8 cellular contexts compared by ENCODE assay signal in the genomic region with DNA sequence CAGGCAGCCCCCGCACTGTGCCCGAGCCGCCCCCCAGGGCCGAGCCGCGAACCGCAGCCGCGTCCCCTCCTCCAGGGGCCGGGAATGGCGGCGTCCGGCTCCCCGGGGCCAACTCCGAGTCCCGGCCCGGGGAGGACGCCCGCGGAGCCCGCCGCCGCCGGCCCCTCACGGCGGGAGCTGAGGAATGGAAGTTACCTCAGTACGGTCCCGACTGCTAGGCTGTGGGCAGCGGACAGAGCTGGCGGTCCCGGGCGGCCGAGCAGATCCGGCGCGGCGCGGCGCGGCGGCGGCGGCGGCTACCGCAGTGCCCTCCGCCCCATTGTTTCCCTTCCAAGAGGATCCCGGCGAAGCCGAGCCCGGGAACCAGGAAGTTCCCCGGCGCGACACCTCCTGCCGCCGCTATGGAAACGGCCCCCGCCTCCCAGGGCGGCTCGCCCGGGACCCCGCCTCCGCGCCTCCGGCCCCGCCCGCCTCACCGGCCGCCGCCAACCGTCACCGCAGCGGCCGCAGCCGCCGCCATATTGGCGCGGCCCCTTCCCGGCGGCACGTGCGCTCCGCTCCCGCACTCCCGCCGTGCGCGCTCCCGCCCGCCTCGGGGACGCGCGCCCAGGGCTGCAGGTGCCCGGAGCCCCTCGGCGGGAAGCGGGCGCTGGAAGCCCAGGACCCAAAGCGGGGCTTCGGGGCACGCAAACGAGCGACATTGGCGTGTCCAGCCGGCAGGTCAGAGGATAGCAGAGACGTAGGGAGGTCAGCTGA. TPM values are rescaled to one million over a fixed set of nuclear protein-coding genes. Genes with fewer than 3 reads are reported as not detected.
DNase-seq lines count a peak whose midpoint lies in the region; ATAC-seq and TF ChIP-seq lines count a peak whose summit lies in the region.

A gene (minus strand): TSS at position 403 of the 756 bp plus-strand sequence. CDS start 14,016 bp downstream, outside the sequence.

- peak; percentile 68 for ATAC-seq in GM19023 (IDR thresholded peaks at IDR 0.05; ENCODE audit: unreplicated experiment)
- peak; percentile 58 for ATAC-seq in HG03354 (IDR thresholded peaks at IDR 0.05; ENCODE audit: poor library complexity, severe bottlenecking, unreplicated experiment)

- no peaks in the 10 kb centered on the region for H3K27me3 ChIP-seq in BE2C

- H3K4me3 ChIP-seq in BE2C (ENCODE audit: low read depth, low read length): peak within 1 kb of the TSS; percentile 89

- TF ChIP-seq CTCF in BE2C (IDR thresholded peaks at IDR 0.05; ENCODE audit: low read depth, low read length): no peak

- H3K4me1 ChIP-seq in BE2C: no peaks in the 10 kb centered on the region

- in situ Hi-C loops in endometrial microvascular endothelial cells (cut with HindIII; ENCODE audit: inconsistent ontology term, low pct_unique_long_range_greater_than_20kb, low sequenced_read_pairs): no loop called here

- H3K36me3 ChIP-seq in BE2C: no peaks in the 10 kb centered on the region; the same call in 1 of the 2 replicates

- H3K9me3 ChIP-seq in BE2C: no peaks in the 10 kb centered on the region

- DNase-seq in BE2C (peak; percentile 88), NCI-H748 treated with DMSO at 0.1 percent for 48 hours (lab: John Stamatoyannopoulos, UW) (peak; percentile 49), mesenteric fat pad (ENCODE audit: low spot score) (peak; percentile 97)
- DNase-seq in activated CD8-positive, alpha-beta memory T cell treated with anti-CD3 and anti-CD28 coated beads, Interleukin-2, amount 50 U/mL, for 4 hours: peak; percentile 63
- peak; percentile 19 for DNase-seq in stimulated activated CD8-positive, alpha-beta memory T cell treated with anti-CD3 and anti-CD28 coated beads, Interleukin-15, amount 100 ng/mL, for 24 hours (ENCODE audit: low read depth)

RNA-seq across cellular contexts. Expression of the gene that starts here (rescaled TPM):
- polyA plus RNA-seq in BE2C (2012; ENCODE audit: insufficient read depth, insufficient read length, low read depth): 6.4 TPM
- total RNA-seq in endometrial microvascular endothelial cells (ENCODE audit: inconsistent ontology term) (14.7 TPM), mesenteric fat pad (18.6 TPM)

Comparison
In these comparisons a context has a peak if more than half of its experiments do, and no peak if none do; other contexts are left out.
1. Peak in every context shown above with its lines: DNase-seq, ATAC-seq and H3K4me3 ChIP-seq.
2. DNase-seq: peak in every context shown above with its lines; median percentile 97 in mesenteric fat pad; 88 in BE2C; 63 in activated CD8-positive, alpha-beta memory T cell treated with anti-CD3 and anti-CD28 coated beads, Interleukin-2, amount 50 U/mL, for 4 hours; 49 in NCI-H748 treated with DMSO at 0.1 percent for 48 hours; 19 in stimulated activated CD8-positive, alpha-beta memory T cell treated with anti-CD3 and anti-CD28 coated beads, Interleukin-15, amount 100 ng/mL, for 24 hours.